ENCODE assay signal across 12 cellular contexts in genomic region chr16:66273644-66274334, GRCh38.
DNase-seq lines count a peak whose midpoint lies in the region; ATAC-seq and TF ChIP-seq lines count a peak whose summit lies in the region.
"Had no signal": no experiment of that assay in that cellular context is flagged by ENCODE, and none has a peak within 500 bp of the region (broad histone marks: within the 10 kb centered on the region; RNA-seq: fewer than 3 reads in every experiment).

No MANE protein-coding gene starts in this region.

- H3K36me3 ChIP-seq in endodermal cell (ENCODE audit: control insufficient read depth, insufficient read depth, low read length) = no peaks in the 10 kb centered on the region

- H3K4me3 ChIP-seq in NB4 (ENCODE audit: low read depth, low read length) (no peak overlapping the region), endodermal cell (ENCODE audit: low read length) (no peak overlapping the region)

- H3K4me3 Mint-ChIP-seq in endodermal cell (no peak overlapping the region), osteocyte (ENCODE audit: unreplicated experiment) (no peak overlapping the region)
- H3K4me3 Mint-ChIP-seq: immature natural killer cell had no signal

- no peak overlapping the region for H3K27ac Mint-ChIP-seq in endodermal cell
- H3K27ac Mint-ChIP-seq in osteocyte (ENCODE audit: unreplicated experiment) = no peak overlapping the region
- H3K27ac Mint-ChIP-seq: activated T-cell treated with anti-CD3 and anti-CD28 coated beads, Interleukin-2, amount 50 U/mL, for 72 hours; immature natural killer cell; progenitor cell of endocrine pancreas had no signal

- no peak for ATAC-seq in HG02610 (IDR thresholded peaks at IDR 0.05; ENCODE audit: unreplicated experiment)

- peaks cover 13% of the 10 kb centered on the region for H3K27me3 ChIP-seq in endodermal cell (ENCODE audit: control insufficient read depth, insufficient read depth, low read length, poor library complexity, severe bottlenecking)

- H3K27me3 Mint-ChIP-seq in endodermal cell (ENCODE audit: insufficient read depth) (peaks cover 12% of the 10 kb centered on the region), osteocyte (ENCODE audit: unreplicated experiment) (no peaks in the 10 kb centered on the region)

- H3K4me1 ChIP-seq in endodermal cell (ENCODE audit: control insufficient read depth, insufficient read depth, low read length) = no peaks in the 10 kb centered on the region

- H3K9me3 Mint-ChIP-seq in endodermal cell (peaks cover 2% of the 10 kb centered on the region), osteocyte (ENCODE audit: unreplicated experiment) (no peaks in the 10 kb centered on the region)

- no peak overlapping the region for H3K9ac ChIP-seq in endodermal cell (ENCODE audit: extremely low read depth, low read length, poor library complexity, severe bottlenecking)

- 92 to 95% methylated on average over 7 to 8 of the region's 8 CpGs for WGBS in endodermal cell (ENCODE audit: insufficient coverage in 1 of 2, insufficient read length in 1 of 2), 2 experiments

- no peak overlapping the region for H3K27ac ChIP-seq in endodermal cell (ENCODE audit: low read depth, low read length)

- no peak for TF ChIP-seq POLR2A in NB4 (IDR thresholded peaks at IDR 0.05; ENCODE audit: extremely low read depth, insufficient read length)

- TF ChIP-seq CTCF in NB4 (IDR thresholded peaks at IDR 0.05; ENCODE audit: low read depth, low read length) (peak; percentile 73), endodermal cell (conservative IDR thresholded peaks at IDR 0.05) (peak; percentile 72), osteocyte (IDR thresholded peaks at IDR 0.05) (no peak)

- DNase-seq in GM03348 (ENCODE audit: low spot score) (peak; percentile 54), NB4 (ENCODE audit: low read depth) (peak; percentile 35), endodermal cell (peak; percentile 77), osteocyte (ENCODE audit: extremely low spot score, unreplicated experiment) (peak; percentile 70), NOMO-1 treated with dmso at 0.1 percent for 144 hours (lab: John Stamatoyannopoulos, UW; ENCODE audit: unreplicated experiment) (no peak), NCI-H510A (lab: John Stamatoyannopoulos, UW) (no peak)
- DNase-seq in activated naive CD4-positive, alpha-beta T cell treated with Interleukin-2 at 50 U/mL for 16 hours = no peak
- DNase-seq: immature natural killer cell, T1000 had no signal

- H3K36me3 Mint-ChIP-seq in endodermal cell (ENCODE audit: low read depth) (no peaks in the 10 kb centered on the region), osteocyte (ENCODE audit: unreplicated experiment) (peaks cover under 1% of the 10 kb centered on the region)
- H3K36me3 Mint-ChIP-seq: immature natural killer cell had no signal

- H3K4me1 Mint-ChIP-seq in endodermal cell = peaks cover 13% of the 10 kb centered on the region
- H3K4me1 Mint-ChIP-seq in osteocyte (ENCODE audit: unreplicated experiment) = peaks cover 24% of the 10 kb centered on the region

- H3K9me3 ChIP-seq in endodermal cell (ENCODE audit: control insufficient read depth, low read length) = no peaks in the 10 kb centered on the region

Comparison
In these comparisons a context has a peak if more than half of its experiments do, and no peak if none do; other contexts are left out.
1. DNase-seq: peak in GM03348 (single experiment), NB4 (single experiment), endodermal cell (single experiment) and osteocyte (single experiment); none in NOMO-1 treated with dmso at 0.1 percent for 144 hours (single experiment), activated naive CD4-positive, alpha-beta T cell treated with Interleukin-2 at 50 U/mL for 16 hours (single experiment) and NCI-H510A (single experiment).